Comparison of ENCODE assay signal across 18 cellular contexts in the genomic region with DNA sequence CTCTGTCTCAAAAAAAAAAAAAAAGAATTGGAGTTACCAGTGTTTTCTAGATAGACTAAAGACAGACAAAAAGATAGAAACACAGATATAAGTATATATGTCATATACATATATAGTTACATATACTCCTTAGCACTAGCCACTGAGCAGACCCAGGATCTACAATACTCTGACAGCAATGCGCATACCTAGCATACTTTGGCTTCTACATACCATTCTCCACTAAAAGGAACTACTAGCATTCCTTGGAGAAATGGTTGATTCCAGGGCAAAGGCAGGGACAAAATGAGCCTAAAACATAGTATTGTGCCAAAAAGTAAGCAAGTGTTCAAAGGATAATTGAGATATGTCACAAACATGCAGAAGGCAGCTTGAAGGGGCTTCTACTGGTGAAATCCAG.
"Had no signal": no experiment of that assay in that cellular context is flagged by ENCODE, and none has a peak within 500 bp of the region (broad histone marks: within the 10 kb centered on the region; RNA-seq: fewer than 3 reads in every experiment).

No MANE protein-coding gene starts in this region.

- H3K9me3 Mint-ChIP-seq: activated CD8-positive, alpha-beta T cell treated with anti-CD3 and anti-CD28 coated beads for 36 hours; activated naive CD8-positive, alpha-beta T cell treated with anti-CD3 and anti-CD28 coated beads for 36 hours; activated T-cell treated with anti-CD3 and anti-CD28 coated beads, Interleukin-2, amount 50 U/mL, for 72 hours; neural crest cell; T-helper 2 cell treated with Interferon-gamma antibody and Interleukin-4, amounts not matched to agents 5 μg/mL and 100 μg/mL, for 36 hours had no signal

- H3K36me3 ChIP-seq: ascending aorta had no signal

- H3K27me3 Mint-ChIP-seq: activated CD8-positive, alpha-beta T cell treated with anti-CD3 and anti-CD28 coated beads for 36 hours; activated naive CD8-positive, alpha-beta T cell treated with anti-CD3 and anti-CD28 coated beads for 36 hours had no signal

- H3K4me1 ChIP-seq: ascending aorta had no signal

- H3K27ac Mint-ChIP-seq: activated CD8-positive, alpha-beta T cell treated with anti-CD3 and anti-CD28 coated beads for 36 hours; activated naive CD8-positive, alpha-beta T cell treated with anti-CD3 and anti-CD28 coated beads for 36 hours; activated T-cell treated with anti-CD3 and anti-CD28 coated beads, Interleukin-2, amount 50 U/mL, for 72 hours; T-helper 2 cell treated with Interferon-gamma antibody and Interleukin-4, amounts not matched to agents 5 μg/mL and 100 μg/mL, for 36 hours had no signal

- ATAC-seq: activated CD8-positive, alpha-beta T cell treated with anti-CD3 and anti-CD28 coated beads for 36 hours; activated T-cell treated with anti-CD3 and anti-CD28 coated beads, Interleukin-2, amount 50 U/mL, for 72 hours; left ventricle myocardium superior had no signal

- H3K27ac ChIP-seq: ascending aorta, coronary artery had no signal

- H3K36me3 Mint-ChIP-seq: activated naive CD8-positive, alpha-beta T cell treated with anti-CD3 and anti-CD28 coated beads for 36 hours had no signal

- H3K27me3 ChIP-seq: ascending aorta had no signal

- DNase-seq: activated CD4-positive, alpha-beta T cell treated with anti-CD3 and anti-CD28 coated beads for 1 hour; activated CD8-positive, alpha-beta memory T cell treated with anti-CD3 and anti-CD28 coated beads, Interleukin-2, amount 50 U/mL, for 4 hours; activated CD8-positive, alpha-beta T cell treated with anti-CD3 and anti-CD28 coated beads for 36 hours; activated gamma-delta T cell treated with Interleukin-2 at 50 U/mL for 16 hours; activated naive CD8-positive, alpha-beta T cell treated with anti-CD3 and anti-CD28 coated beads for 36 hours; activated T-cell treated with anti-CD3 and anti-CD28 coated beads, Interleukin-2, amount 50 U/mL, for 72 hours; caudate nucleus; effector CD8-positive, alpha-beta T cell; glutamatergic neuron; left ventricle myocardium superior; mesenchymal stem cell; stimulated activated CD4-positive, alpha-beta T cell treated with anti-CD3 and anti-CD28 coated beads, Interleukin-4, amount 100 ng/mL, for 1 hour; stimulated activated CD8-positive, alpha-beta memory T cell treated with anti-CD3 and anti-CD28 coated beads, Interleukin-4, amount 100 ng/mL, for 48 hours; stimulated activated naive CD8-positive, alpha-beta T cell treated with anti-CD3 and anti-CD28 coated beads, Interleukin-15, Interleukin-2, amounts not matched to agents 100 U/mL and 50 U/mL, for 24 hours had no signal

- H3K4me3 ChIP-seq: ascending aorta, coronary artery had no signal

- H3K9me3 ChIP-seq: ascending aorta had no signal

- H3K4me3 Mint-ChIP-seq: activated CD8-positive, alpha-beta T cell treated with anti-CD3 and anti-CD28 coated beads for 36 hours; activated naive CD8-positive, alpha-beta T cell treated with anti-CD3 and anti-CD28 coated beads for 36 hours; activated T-cell treated with anti-CD3 and anti-CD28 coated beads, Interleukin-2, amount 50 U/mL, for 72 hours; neural crest cell; T-helper 2 cell treated with Interferon-gamma antibody and Interleukin-4, amounts not matched to agents 5 μg/mL and 100 μg/mL, for 36 hours had no signal
